20 cellular contexts compared by ENCODE assay signal in genomic region chr3:185145511-185145910, GRCh38. TPM values are rescaled to one million over a fixed set of nuclear protein-coding genes. Genes with fewer than 3 reads are reported as not detected.
A peak's percentile ranks its signal among the peaks of the same experiment; 100 is the strongest.
DNase-seq lines count a peak whose midpoint lies in the region; TF ChIP-seq lines count a peak whose summit lies in the region.
"Had no signal": no experiment of that assay in that cellular context is flagged by ENCODE, and none has a peak within 500 bp of the region (broad histone marks: within the 10 kb centered on the region; RNA-seq: fewer than 3 reads in every experiment).

No MANE protein-coding gene starts in this region.

- no peak for DNase-seq in endodermal cell
- DNase-seq in NCI-H2171 (lab: John Stamatoyannopoulos, UW), result no peak
- DNase-seq in NOMO-1 treated with dmso at 0.1 percent for 144 hours (lab: John Stamatoyannopoulos, UW; ENCODE audit: unreplicated experiment), result no peak
- DNase-seq in stimulated activated naive CD4-positive, alpha-beta T cell treated with Interleukin-2 at 50 U/mL for 16 hours (lab: John Stamatoyannopoulos, UW), result no peak
- DNase-seq: 8988T; ACHN; AML-193; BE2C; CD4-positive, alpha-beta T cell; CD8-positive, alpha-beta memory T cell; DMS153; DND-41; H9; HFFc6 had no signal

- H3K27me3 ChIP-seq in endodermal cell (ENCODE audit: control insufficient read depth, insufficient read depth, low read length, poor library complexity, severe bottlenecking) (peaks cover 11% of the 10 kb centered on the region), rectal smooth muscle tissue (ENCODE audit: control insufficient read depth, insufficient read depth, low read length) (no peaks in the 10 kb centered on the region)

- TF ChIP-seq CTCF in HEK293 (tag by site-specific recombination; IDR thresholded peaks at IDR 0.05) (no peak), endodermal cell (conservative IDR thresholded peaks at IDR 0.05) (peak; percentile 30)

- H3K36me3 ChIP-seq in HEK293 (ENCODE audit: control insufficient read depth in 2 of 2, insufficient read depth in 1 of 2, low read length in 2 of 2) (no peaks in the 10 kb centered on the region), endodermal cell (ENCODE audit: control insufficient read depth, insufficient read depth, low read length) (no peaks in the 10 kb centered on the region), rectal smooth muscle tissue (ENCODE audit: control insufficient read depth, insufficient read depth, low read length) (no peaks in the 10 kb centered on the region)
- H3K36me3 ChIP-seq: BE2C; BLaER1 treated with 17β-estradiol and CSF1 and Interleukin-3, amounts not matched to agents 10 nM and 100 nM had no signal

- H3K4me1 ChIP-seq in HEK293 (ENCODE audit: control insufficient read depth, insufficient read depth, low read length) (no peaks in the 10 kb centered on the region), endodermal cell (ENCODE audit: control insufficient read depth, insufficient read depth, low read length) (no peaks in the 10 kb centered on the region), rectal smooth muscle tissue (ENCODE audit: control insufficient read depth, insufficient read depth, low read length) (peaks cover 19% of the 10 kb centered on the region)
- H3K4me1 ChIP-seq: A549; BE2C; BLaER1 treated with 17β-estradiol and CSF1 and Interleukin-3, amounts not matched to agents 10 nM and 100 nM had no signal

- no peak overlapping the region for H3K27ac Mint-ChIP-seq in endodermal cell
- H3K27ac Mint-ChIP-seq: CD14-positive monocyte; CD4-positive, alpha-beta T cell; CD8-positive, alpha-beta memory T cell; GM23338; H9; HFFc6 had no signal

- POLR2A ChIA-PET in HEK293 (lab: Yijun Ruan, JAX), result interaction anchor here (0.7 kb wide), 1 partner anchor 101 kb away, joined by 4 read pairs; no protein-coding TSS in a partner anchor

- H3K9ac ChIP-seq in endodermal cell (ENCODE audit: extremely low read depth, low read length, poor library complexity, severe bottlenecking) (no peak overlapping the region), rectal smooth muscle tissue (ENCODE audit: low read length) (no peak overlapping the region)
- H3K9ac ChIP-seq: BLaER1 treated with 17β-estradiol and CSF1 and Interleukin-3, amounts not matched to agents 10 nM and 100 nM had no signal

- H3K4me3 ChIP-seq in HEK293 (ENCODE audit: low read depth, low read length) (no peak overlapping the region), endodermal cell (ENCODE audit: low read length) (no peak overlapping the region), rectal smooth muscle tissue (ENCODE audit: low read length) (no peak overlapping the region)
- H3K4me3 ChIP-seq: A549; BLaER1 treated with 17β-estradiol and CSF1 and Interleukin-3, amounts not matched to agents 10 nM and 100 nM; GM23338 had no signal

- H3K4me3 Mint-ChIP-seq in endodermal cell, result no peak overlapping the region
- H3K4me3 Mint-ChIP-seq: CD14-positive monocyte; CD4-positive, alpha-beta T cell; CD8-positive, alpha-beta memory T cell; GM23338; H9; HFFc6 had no signal

- peaks cover 10% of the 10 kb centered on the region for H3K27me3 Mint-ChIP-seq in endodermal cell (ENCODE audit: insufficient read depth)

- H3K36me3 Mint-ChIP-seq in endodermal cell (ENCODE audit: low read depth), result no peaks in the 10 kb centered on the region
- H3K36me3 Mint-ChIP-seq: CD14-positive monocyte; CD8-positive, alpha-beta memory T cell had no signal

- H3K27ac ChIP-seq in HEK293 (ENCODE audit: extremely low read depth, low read depth, low read length) (no peak overlapping the region), endodermal cell (ENCODE audit: low read depth, low read length) (no peak overlapping the region), rectal smooth muscle tissue (ENCODE audit: low read depth, low read length) (peak overlapping the region; percentile 54)
- H3K27ac ChIP-seq: A549; BLaER1 treated with 17β-estradiol and CSF1 and Interleukin-3, amounts not matched to agents 10 nM and 100 nM had no signal

- WGBS in endodermal cell (ENCODE audit: insufficient coverage in 1 of 2, insufficient read length in 1 of 2), 2 experiments, result 96 to 97% methylated on average over 5 to 6 of the region's 6 CpGs

- no peaks in the 10 kb centered on the region for H3K4me1 Mint-ChIP-seq in endodermal cell
- H3K4me1 Mint-ChIP-seq: CD14-positive monocyte; CD8-positive, alpha-beta memory T cell; GM23338; H9 had no signal

- no peaks in the 10 kb centered on the region for H3K9me3 Mint-ChIP-seq in endodermal cell
- H3K9me3 Mint-ChIP-seq: CD4-positive, alpha-beta T cell; GM23338; H9; HFFc6 had no signal

- CTCF ChIA-PET in HEK293 (lab: Yijun Ruan, JAX), result interaction anchor here (0.9 kb wide), 1 partner anchor 27 kb away, joined by 5 read pairs; no protein-coding TSS in a partner anchor

- no peaks in the 10 kb centered on the region for H3K9me3 ChIP-seq in HEK293 (ENCODE audit: control insufficient read depth, insufficient read depth, low read depth, low read length)
- peaks cover 3% of the 10 kb centered on the region for H3K9me3 ChIP-seq in endodermal cell (ENCODE audit: control insufficient read depth, low read length)
- H3K9me3 ChIP-seq: A549, BE2C had no signal

TF ChIP-seq in HEK293, 187 proteins besides CTCF, POLR2A, EP300 and RAD21:
- TF ChIP-seq ZNF664 (tag by site-specific recombination; IDR thresholded peaks at IDR 0.05) (peak; percentile 21; the same call in 1 of the 2 replicates), ZNF585B (tag by site-specific recombination; IDR thresholded peaks at IDR 0.05) (no peak)

RNA-seq across cellular contexts. Expression of gene C3orf70, which starts 7.3 kb away (rescaled TPM):
- 1 to 10 TPM in 1 of 2 donors, under 1 TPM in 1; 0.88 to 5.0 TPM for total RNA-seq in endodermal cell
- 5.9 TPM for polyA plus RNA-seq in endodermal cell (2013, experiment 1 of 2)
- polyA plus RNA-seq in endodermal cell (2013, experiment 2 of 2), result 4.8 TPM
- total RNA-seq: CD4-positive, alpha-beta T cell had no signal
- polyA plus RNA-seq: CD8-positive, alpha-beta memory T cell had no signal
